Comparison of ENCODE assay signal across 16 cellular contexts in genomic region chr11:35241531-35241930, GRCh38.
DNase-seq lines count a peak whose midpoint lies in the region; ATAC-seq and TF ChIP-seq lines count a peak whose summit lies in the region.
"Had no signal": no experiment of that assay in that cellular context is flagged by ENCODE, and none has a peak within 500 bp of the region (broad histone marks: within the 10 kb centered on the region; RNA-seq: fewer than 3 reads in every experiment).

No MANE protein-coding gene starts in this region.

- no peaks in the 10 kb centered on the region for H3K27me3 ChIP-seq in CD8-positive, alpha-beta T cell (ENCODE audit: insufficient read depth, low read length)
- H3K27me3 ChIP-seq: BE2C had no signal

- no peak for TF ChIP-seq CTCF in CD8-positive, alpha-beta T cell (IDR thresholded peaks at IDR 0.05)
- TF ChIP-seq CTCF in HFFc6 (IDR thresholded peaks at IDR 0.05): no peak

- H3K36me3 ChIP-seq in CD8-positive, alpha-beta T cell (ENCODE audit: insufficient read depth, low read length): no peaks in the 10 kb centered on the region
- H3K36me3 ChIP-seq: BE2C had no signal

- POLR2A ChIA-PET in CD8-positive, alpha-beta T cell (lab: Charles Lee): interaction anchor here (0.6 to 1.1 kb wide), 2 partner anchors 17 to 658 kb away, joined by 3 read pairs; no protein-coding TSS in a partner anchor

- no peaks in the 10 kb centered on the region for H3K36me3 Mint-ChIP-seq in CD8-positive, alpha-beta T cell
- H3K36me3 Mint-ChIP-seq in HFFc6 (ENCODE audit: low read depth): peaks cover 8% of the 10 kb centered on the region
- H3K36me3 Mint-ChIP-seq in stimulated activated effector memory CD8-positive, alpha-beta T cell treated with anti-CD3 and anti-CD28 coated beads, Interleukin-12 subunit alpha, Interleukin-12 subunit beta, amount 100 ng/mL, for 72 hours: peaks cover 6% of the 10 kb centered on the region
- H3K36me3 Mint-ChIP-seq: IgD-negative memory B cell had no signal

- H3K27me3 Mint-ChIP-seq in CD8-positive, alpha-beta T cell (ENCODE audit: low read depth): no peaks in the 10 kb centered on the region
- H3K27me3 Mint-ChIP-seq in HFFc6 (ENCODE audit: insufficient read depth): peaks cover 1% of the 10 kb centered on the region; the same call in 1 of the 2 replicates
- H3K27me3 Mint-ChIP-seq: IgD-negative memory B cell had no signal

- no peak for ATAC-seq in CD8-positive, alpha-beta T cell
- peak; percentile 45 for ATAC-seq in stimulated activated effector memory CD8-positive, alpha-beta T cell treated with anti-CD3 and anti-CD28 coated beads, Interleukin-12 subunit alpha, Interleukin-12 subunit beta, amount 100 ng/mL, for 72 hours
- no peak for ATAC-seq in GM21447 (IDR thresholded peaks at IDR 0.05; ENCODE audit: unreplicated experiment)
- ATAC-seq: A549, GM12878, GM23338 had no signal

- H3K27ac ChIP-seq in CD8-positive, alpha-beta T cell (ENCODE audit: low read depth, low read length): no peak overlapping the region
- H3K27ac ChIP-seq: A549, C4-2B had no signal

- peaks cover 2% of the 10 kb centered on the region for H3K9me3 Mint-ChIP-seq in CD8-positive, alpha-beta T cell
- no peaks in the 10 kb centered on the region; the same call in 1 of the 2 replicates for H3K9me3 Mint-ChIP-seq in HFFc6
- H3K9me3 Mint-ChIP-seq in stimulated activated effector memory CD8-positive, alpha-beta T cell treated with anti-CD3 and anti-CD28 coated beads, Interleukin-12 subunit alpha, Interleukin-12 subunit beta, amount 100 ng/mL, for 72 hours: no peaks in the 10 kb centered on the region
- H3K9me3 Mint-ChIP-seq: GM23338, IgD-negative memory B cell had no signal

- intact Hi-C loops in CD8-positive, alpha-beta T cell (cut with DNase I, micrococcal nuclease): loop anchor here in 1 of 2 experiments (5.0 kb wide), 2 partner anchors 74 to 204 kb away; no protein-coding TSS in a partner anchor

- H3K4me1 ChIP-seq in CD8-positive, alpha-beta T cell (ENCODE audit: insufficient read depth, low read length): peaks cover 59% of the 10 kb centered on the region
- H3K4me1 ChIP-seq: A549, BE2C had no signal

- peak overlapping the region; percentile 72 for H3K27ac Mint-ChIP-seq in CD8-positive, alpha-beta T cell
- H3K27ac Mint-ChIP-seq in HFFc6: peak overlapping the region; percentile 90
- no peak overlapping the region for H3K27ac Mint-ChIP-seq in stimulated activated effector memory CD8-positive, alpha-beta T cell treated with anti-CD3 and anti-CD28 coated beads, Interleukin-12 subunit alpha, Interleukin-12 subunit beta, amount 100 ng/mL, for 72 hours
- H3K27ac Mint-ChIP-seq: GM23338, IgD-negative memory B cell had no signal

- DNase-seq in CD8-positive, alpha-beta T cell: no peak
- DNase-seq in HFFc6: no peak
- DNase-seq in myocyte (ENCODE audit: low read depth): peak; percentile 61
- DNase-seq in stimulated activated effector memory CD8-positive, alpha-beta T cell treated with anti-CD3 and anti-CD28 coated beads, Interleukin-12 subunit alpha, Interleukin-12 subunit beta, amount 100 ng/mL, for 72 hours (ENCODE audit: low spot score in 2 of 2): no peak
- no peak for DNase-seq in activated CD4-positive, alpha-beta T cell treated with anti-CD3 and anti-CD28 coated beads for 4 hours
- no peak for DNase-seq in putamen (ENCODE audit: low spot score)
- DNase-seq: BE2C, DMS79, H7, KG1 had no signal

- H3K4me3 ChIP-seq in CD8-positive, alpha-beta T cell (ENCODE audit: low read depth, low read length): no peak overlapping the region
- H3K4me3 ChIP-seq: A549, GM12878, GM23338 had no signal

- CTCF ChIA-PET in CD8-positive, alpha-beta T cell (lab: Charles Lee): interaction anchor here (1.0 to 2.2 kb wide), 3 partner anchors 64 to 316 kb away, joined by 4 to 7 read pairs (median 4); no protein-coding TSS in a partner anchor

- H3K9me3 ChIP-seq in CD8-positive, alpha-beta T cell (ENCODE audit: low read length): no peaks in the 10 kb centered on the region
- H3K9me3 ChIP-seq: A549, BE2C had no signal

- no peak overlapping the region for H3K4me3 Mint-ChIP-seq in CD8-positive, alpha-beta T cell
- no peak overlapping the region for H3K4me3 Mint-ChIP-seq in HFFc6
- H3K4me3 Mint-ChIP-seq in stimulated activated effector memory CD8-positive, alpha-beta T cell treated with anti-CD3 and anti-CD28 coated beads, Interleukin-12 subunit alpha, Interleukin-12 subunit beta, amount 100 ng/mL, for 72 hours: no peak overlapping the region
- H3K4me3 Mint-ChIP-seq: GM23338, IgD-negative memory B cell had no signal

- H3K4me1 Mint-ChIP-seq in CD8-positive, alpha-beta T cell (ENCODE audit: low read depth): peaks cover 90% of the 10 kb centered on the region
- H3K4me1 Mint-ChIP-seq in HFFc6 (ENCODE audit: low read depth): peaks cover 63% of the 10 kb centered on the region
- peaks cover 41% of the 10 kb centered on the region for H3K4me1 Mint-ChIP-seq in stimulated activated effector memory CD8-positive, alpha-beta T cell treated with anti-CD3 and anti-CD28 coated beads, Interleukin-12 subunit alpha, Interleukin-12 subunit beta, amount 100 ng/mL, for 72 hours
